Comparison of ENCODE assay signal across 23 cellular contexts in the genomic region with DNA sequence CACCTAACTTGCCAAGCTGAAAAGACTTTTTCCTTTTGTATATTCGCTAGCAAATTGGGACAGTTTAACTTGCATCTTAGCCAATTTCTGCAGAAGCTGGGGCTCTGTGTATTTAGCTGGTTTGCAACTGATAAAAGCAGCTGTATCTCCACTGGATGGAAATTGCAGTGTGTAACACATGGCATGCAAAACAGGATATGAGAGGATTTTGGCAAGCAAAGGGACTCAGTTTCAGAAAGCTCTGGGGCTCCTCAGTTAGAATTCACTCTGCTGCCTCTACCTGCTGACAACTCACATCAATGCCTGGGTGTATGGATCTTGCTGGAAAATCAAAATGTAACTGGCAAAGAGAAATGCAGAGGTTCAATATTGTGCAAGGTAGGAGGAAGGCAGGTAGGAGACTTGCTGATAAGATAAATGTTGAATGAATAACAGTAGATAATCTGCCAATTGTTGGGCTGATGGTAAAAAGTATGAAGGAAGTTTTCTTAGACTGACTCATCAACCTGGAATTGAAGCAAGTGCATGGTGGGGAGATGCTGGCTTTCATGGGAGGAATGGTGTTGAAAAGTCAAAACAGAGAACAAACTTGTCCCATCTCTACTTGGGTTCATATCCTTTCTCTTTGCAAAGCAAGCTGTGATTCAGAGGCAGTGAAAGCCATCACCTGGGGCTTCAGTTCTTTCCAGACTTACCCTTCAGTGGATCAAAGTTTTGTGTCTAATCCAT.
A peak's percentile ranks its signal among the peaks of the same experiment; 100 is the strongest.
DNase-seq lines count a peak whose midpoint lies in the region; ATAC-seq and TF ChIP-seq lines count a peak whose summit lies in the region.
"Had no signal": no experiment of that assay in that cellular context is flagged by ENCODE, and none has a peak within 500 bp of the region (broad histone marks: within the 10 kb centered on the region; RNA-seq: fewer than 3 reads in every experiment).

No MANE protein-coding gene starts in this region.

- H3K4me3 ChIP-seq in left ventricle myocardium inferior (no peak overlapping the region), SJSA1 (no peak overlapping the region), skeletal muscle cell (ENCODE audit: low read depth, low read length) (peak overlapping the region; percentile 13), HAP-1 (no peak overlapping the region)
- H3K4me3 ChIP-seq: A549, prostate gland had no signal

- intact Hi-C loops in Right ventricle myocardium superior (cut with DNase I): no loop called here
- intact Hi-C loops in left ventricle myocardium inferior (cut with micrococcal nuclease): no loop called here

- H3K9me3 ChIP-seq in left ventricle myocardium inferior (replicated peaks) (no peaks in the 10 kb centered on the region), SJSA1 (replicated peaks) (no peaks in the 10 kb centered on the region), HAP-1 (no peaks in the 10 kb centered on the region)
- H3K9me3 ChIP-seq: A549, prostate gland had no signal

- no peaks in the 10 kb centered on the region for H3K4me1 ChIP-seq in left ventricle myocardium inferior
- peaks cover 65% of the 10 kb centered on the region for H3K4me1 ChIP-seq in SJSA1 (replicated peaks)
- peaks cover 22% of the 10 kb centered on the region for H3K4me1 ChIP-seq in foreskin keratinocyte
- H3K4me1 ChIP-seq in HAP-1: no peaks in the 10 kb centered on the region
- H3K4me1 ChIP-seq: A549, prostate gland had no signal

- no peak overlapping the region for H3K27ac ChIP-seq in left ventricle myocardium inferior (replicated peaks)
- peak overlapping the region; percentile 86 for H3K27ac ChIP-seq in SJSA1
- peak overlapping the region; percentile 97 for H3K27ac ChIP-seq in foreskin keratinocyte
- H3K27ac ChIP-seq: A549, prostate gland had no signal

- H3K27me3 ChIP-seq in left ventricle myocardium inferior (ENCODE audit: low read depth) (no peaks in the 10 kb centered on the region), SJSA1 (replicated peaks) (no peaks in the 10 kb centered on the region), foreskin keratinocyte (no peaks in the 10 kb centered on the region), HAP-1 (ENCODE audit: low read depth) (no peaks in the 10 kb centered on the region)

- TF ChIP-seq CTCF in left ventricle myocardium inferior (IDR thresholded peaks at IDR 0.05; ENCODE audit: borderline replicate concordance) (no peak), foreskin keratinocyte (conservative IDR thresholded peaks at IDR 0.05) (no peak)

- H3K36me3 ChIP-seq in left ventricle myocardium inferior (no peaks in the 10 kb centered on the region), SJSA1 (no peaks in the 10 kb centered on the region), HAP-1 (replicated peaks) (no peaks in the 10 kb centered on the region)
- H3K36me3 ChIP-seq: prostate gland had no signal

- in situ Hi-C loops in HAP-1 (cut with MboI; ENCODE audit: low sequenced_read_pairs): no loop called here

- DNase-seq in Right ventricle myocardium superior (no peak), left ventricle myocardium inferior (no peak), SJSA1 (ENCODE audit: low read depth in 1 of 2, low spot score in 2 of 2) (peak in 1 of 2 experiments; percentile 15), foreskin keratinocyte (peak; percentile 72 to 81), skeletal muscle cell (ENCODE audit: low read depth) (no peak), HAP-1 (ENCODE audit: low spot score in 2 of 2) (no peak), NCI-H1694 treated with DMSO at 0.1 percent for 48 hours (lab: John Stamatoyannopoulos, UW) (no peak)
- DNase-seq: activated CD4-positive, alpha-beta T cell treated with anti-CD3 and anti-CD28 coated beads for 4 hours; activated CD8-positive, alpha-beta memory T cell treated with anti-CD3 and anti-CD28 coated beads, Interleukin-2, amount 50 U/mL, for 48 hours; activated gamma-delta T cell treated with Interleukin-2 at 50 U/mL for 16 hours; amniotic stem cell; effector CD8-positive, alpha-beta T cell; GF-D8; mesendoderm; NCI-H1417 treated with DMSO at 0.1 percent for 48 hours; NCI-H345; NK-92 treated with Interleukin-12 subunit alpha and Interleukin-12 subunit beta, amount 100 ng/mL, for 24 hours; RPMI8226; substantia nigra; SW 1271 had no signal

- ATAC-seq in Right ventricle myocardium superior (ENCODE audit: poor library complexity) (peak; percentile 56), foreskin keratinocyte (no peak), GM18907 (IDR thresholded peaks at IDR 0.05; ENCODE audit: unreplicated experiment) (no peak)
- ATAC-seq: A549 had no signal

Comparison
In these comparisons a context has a peak if more than half of its experiments do, and no peak if none do; other contexts are left out.
1. DNase-seq: peak in foreskin keratinocyte (2 of 2); none in Right ventricle myocardium superior (single experiment), left ventricle myocardium inferior (single experiment), skeletal muscle cell (single experiment), HAP-1 (0 of 2) and NCI-H1694 treated with DMSO at 0.1 percent for 48 hours (single experiment).